ENCODE assay signal across 8 cellular contexts in genomic region chr1:151457911-151458882, GRCh38. TPM values are rescaled to one million over a fixed set of nuclear protein-coding genes. Genes with fewer than 3 reads are reported as not detected.
DNase-seq lines count a peak whose midpoint lies in the region; ATAC-seq, FAIRE-seq and TF ChIP-seq lines count a peak whose summit lies in the region.

No MANE protein-coding gene starts in this region.

- H3K9me3 ChIP-seq in SU-DHL-6 (ENCODE audit: insufficient read depth, low read length) (no peaks in the 10 kb centered on the region), adipocyte (ENCODE audit: control insufficient read depth, low read length) (no peaks in the 10 kb centered on the region), pancreas (no peaks in the 10 kb centered on the region), upper lobe of right lung (no peaks in the 10 kb centered on the region)

- TF ChIP-seq CTCF in SU-DHL-6 (IDR thresholded peaks at IDR 0.05; ENCODE audit: insufficient read depth, low read length, poor library complexity, severe bottlenecking) (no peak), pancreas (IDR thresholded peaks at IDR 0.05) (no peak), upper lobe of right lung (IDR thresholded peaks at IDR 0.05) (no peak)

- H3F3A ChIP-seq in SU-DHL-6 (ENCODE audit: insufficient read depth): peaks cover 36% of the 10 kb centered on the region

- H3K4me1 ChIP-seq in adipocyte (ENCODE audit: control insufficient read depth, insufficient read depth, low read length) (peaks cover 31% of the 10 kb centered on the region), pancreas (peaks cover 6 to 24% (median 6%) of the 10 kb centered on the region in 3 donors), upper lobe of right lung (peaks cover 20% of the 10 kb centered on the region)

- peak overlapping the region; percentile 88 for H3K4me2 ChIP-seq in SU-DHL-6 (ENCODE audit: low read depth, low read length, poor library complexity, severe bottlenecking)

- peak overlapping the region; percentile 73 for H3K4me3 ChIP-seq in H7 (ENCODE audit: insufficient read depth, low read depth, low read length)
- peak overlapping the region; percentile 94 for H3K4me3 ChIP-seq in SU-DHL-6 (ENCODE audit: insufficient read depth, low read length, poor library complexity, severe bottlenecking)
- peak overlapping the region; percentile 86 for H3K4me3 ChIP-seq in adipocyte (ENCODE audit: low read length)
- peak overlapping the region; percentile 34 to 62 (median 60) for H3K4me3 ChIP-seq in pancreas
- H3K4me3 ChIP-seq in upper lobe of right lung: peak overlapping the region; percentile 78

- peak; percentile 49 for ATAC-seq in Right ventricle myocardium superior (ENCODE audit: poor library complexity)
- peak; percentile 23 to 67 (median 52) for ATAC-seq in pancreas
- ATAC-seq in upper lobe of right lung: peak; percentile 80

- H3K9ac ChIP-seq in SU-DHL-6 (ENCODE audit: low read length) (peak overlapping the region; percentile 69), adipocyte (ENCODE audit: low read length) (peak overlapping the region; percentile 85)

- H3K27ac ChIP-seq in SU-DHL-6 (ENCODE audit: low read depth, low read length): peak overlapping the region; percentile 72
- H3K27ac ChIP-seq in pancreas: peak overlapping the region; percentile 56 to 89 (median 87)
- peak overlapping the region; percentile 86 for H3K27ac ChIP-seq in upper lobe of right lung

- H3K9me2 ChIP-seq in SU-DHL-6 (replicated peaks; ENCODE audit: insufficient read depth, low read length): no peaks in the 10 kb centered on the region

- FAIRE-seq in pancreas (lab: Jason Lieb, UNC): no peak

- no peaks in the 10 kb centered on the region; the same call in 1 of the 2 replicates for H3K27me3 ChIP-seq in H7 (ENCODE audit: control insufficient read depth, insufficient read depth, low read length)
- no peaks in the 10 kb centered on the region for H3K27me3 ChIP-seq in SU-DHL-6 (ENCODE audit: low read length)
- H3K27me3 ChIP-seq in adipocyte (replicated peaks; ENCODE audit: control insufficient read depth, insufficient read depth, low read length): no peaks in the 10 kb centered on the region
- no peaks in the 10 kb centered on the region for H3K27me3 ChIP-seq in pancreas
- no peaks in the 10 kb centered on the region for H3K27me3 ChIP-seq in upper lobe of right lung

- 0 to 1% methylated on average over 35 to 87 of the region's 87 CpGs for WGBS in pancreas, 2 donors

- intact Hi-C loops in Right ventricle myocardium superior (cut with DNase I) (no loop called here), pancreas (cut with DNase I) (no loop called here), upper lobe of right lung (cut with DNase I) (no loop called here)

- in situ Hi-C loops in Caki2 (cut with HindIII; ENCODE audit: low pct_unique_long_range_greater_than_20kb, low sequenced_read_pairs): no loop called here

- no peaks in the 10 kb centered on the region; the same call in 1 of the 2 replicates for H3K36me3 ChIP-seq in H7 (replicated peaks; ENCODE audit: control insufficient read depth, insufficient read depth, low read length)
- H3K36me3 ChIP-seq in SU-DHL-6 (ENCODE audit: low read length): peaks cover 8% of the 10 kb centered on the region; the same call in 1 of the 2 replicates
- peaks cover 3% of the 10 kb centered on the region for H3K36me3 ChIP-seq in adipocyte (ENCODE audit: control insufficient read depth, insufficient read depth, low read length, severe bottlenecking)
- H3K36me3 ChIP-seq in pancreas: no peaks in the 10 kb centered on the region
- no peaks in the 10 kb centered on the region for H3K36me3 ChIP-seq in upper lobe of right lung

- DNase-seq in Caki2 (ENCODE audit: low read depth): peak; percentile 71
- peak; percentile 93 for DNase-seq in H7
- DNase-seq in NCI-H1092 treated with DMSO at 0.1 percent for 48 hours (lab: John Stamatoyannopoulos, UW): peak; percentile 77
- peak; percentile 87 for DNase-seq in adipocyte (ENCODE audit: low read depth)
- peak; percentile 83 for DNase-seq in Right ventricle myocardium superior
- peak; percentile 53 to 82 (median 68) for DNase-seq in pancreas
- peak; percentile 88 for DNase-seq in upper lobe of right lung

- H3K79me2 ChIP-seq in SU-DHL-6 (ENCODE audit: insufficient read depth, low read length): peaks cover 52% of the 10 kb centered on the region

- H4K20me1 ChIP-seq in SU-DHL-6 (ENCODE audit: low read depth, low read length): peaks cover 29% of the 10 kb centered on the region

- H2AFZ ChIP-seq in SU-DHL-6 (ENCODE audit: low read depth, low read length, severe bottlenecking): peak overlapping the region; percentile 36

RNA-seq across cellular contexts. Expression of gene POGZ, which starts 1.1 kb away (rescaled TPM):
- 4.5 and 7.9 TPM in 2 replicates for total RNA-seq in Caki2 (2014; rRNA removed; shearing (Covaris generic); ENCODE audit: low replicate concordance)
- 44.7 and 56.5 TPM in 2 replicates for total RNA-seq in H7 (2014; rRNA removed; shearing (Covaris generic))
- total RNA-seq in Right ventricle myocardium superior (42.0 TPM), pancreas (10 to 100 TPM; 24.5 to 61.0 (median 32.4) TPM), upper lobe of right lung (96.3 TPM)
- 10 to 100 TPM; 30.4 to 45.6 TPM for polyA plus RNA-seq in pancreas

RNA-seq across cellular contexts. Expression of gene CGN, which starts 53.0 kb away (rescaled TPM):
- 0.03 and 0.61 TPM in 2 replicates for total RNA-seq in Caki2 (2014; rRNA removed; shearing (Covaris generic); ENCODE audit: low replicate concordance)
- total RNA-seq in H7 (2014; rRNA removed; shearing (Covaris generic)): 18.5 and 20.3 TPM in 2 replicates
- total RNA-seq in Right ventricle myocardium superior: 0.27 TPM
- total RNA-seq in pancreas: 10 to 100 TPM; 26.9 to 47.5 (median 35.8) TPM
- 10 to 100 TPM; 40.6 to 63.2 TPM for polyA plus RNA-seq in pancreas
- total RNA-seq in upper lobe of right lung: 62.5 TPM

RNA-seq across cellular contexts. Expression of gene PSMB4, which starts 58.8 kb away (rescaled TPM):
- total RNA-seq in Caki2 (2014; rRNA removed; shearing (Covaris generic); ENCODE audit: low replicate concordance): 428 and 572 TPM in 2 replicates
- total RNA-seq in H7 (2014; rRNA removed; shearing (Covaris generic)): 889 and 932 TPM in 2 replicates
- total RNA-seq in Right ventricle myocardium superior: 177 TPM
- total RNA-seq in pancreas: 100 to 1,000 TPM in 3 of 6 donors, 10 to 100 TPM in 3; 61.9 to 106 (median 90.5) TPM
- polyA plus RNA-seq in pancreas: 100 to 1,000 TPM; 172 to 217 TPM
- 177 TPM for total RNA-seq in upper lobe of right lung

Comparison
In these comparisons a context has a peak if more than half of its experiments do, and no peak if none do; other contexts are left out.
1. Peak in every context shown above with its lines: DNase-seq, ATAC-seq, H3K4me3 ChIP-seq and H3K27ac ChIP-seq.
2. RNA of gene CGN, which starts 53.0 kb away (total RNA-seq): 62.5 TPM in upper lobe of right lung (single experiment), 26.9 to 47.5 TPM in pancreas and 18.5 to 20.3 TPM in H7; 0.03 to 0.61 TPM in Caki2 and 0.27 TPM in Right ventricle myocardium superior (single experiment); every median in the first group is over 10 times any median in the second.